8 cellular contexts compared by ENCODE assay signal in genomic region chr11:62752994-62753735, GRCh38. TPM values are rescaled to one million over a fixed set of nuclear protein-coding genes. Genes with fewer than 3 reads are reported as not detected.
DNase-seq lines count a peak whose midpoint lies in the region; ATAC-seq and TF ChIP-seq lines count a peak whose summit lies in the region.

No MANE protein-coding gene starts in this region.

- H3K9me3 Mint-ChIP-seq in progenitor cell of endocrine pancreas (ENCODE audit: low read depth): no peaks in the 10 kb centered on the region

- H3K36me3 ChIP-seq in Peyer's patch: peaks cover 0 to 18% (median 0%) of the 10 kb centered on the region in 3 donors

- H3K4me3 ChIP-seq in Peyer's patch: peak overlapping the region; percentile 61 to 79 (median 67)

- ATAC-seq in GM18498 (IDR thresholded peaks at IDR 0.05; ENCODE audit: unreplicated experiment) (peak; percentile 2), esophagus mucosa (peak; percentile 1), HG02973 (IDR thresholded peaks at IDR 0.05; ENCODE audit: unreplicated experiment) (no peak)

- H3K27me3 Mint-ChIP-seq in progenitor cell of endocrine pancreas: no peaks in the 10 kb centered on the region

- DNase-seq in Peyer's patch: no peak
- no peak for DNase-seq in progenitor cell of endocrine pancreas (ENCODE audit: low spot score, unreplicated experiment)
- no peak for DNase-seq in globus pallidus (ENCODE audit: low spot score)
- DNase-seq in activated CD4-positive, CD25-positive, alpha-beta regulatory T cell (lab: John Stamatoyannopoulos, UW): no peak
- no peak for DNase-seq in NCI-H2196 (lab: John Stamatoyannopoulos, UW; ENCODE audit: unreplicated experiment)

- peaks cover 0 to 23% (median 4%) of the 10 kb centered on the region in 4 donors for H3K4me1 ChIP-seq in Peyer's patch

- H3K4me3 Mint-ChIP-seq in progenitor cell of endocrine pancreas (ENCODE audit: low read depth): peak overlapping the region; percentile 100

- no peak for TF ChIP-seq CTCF in Peyer's patch (IDR thresholded peaks at IDR 0.05)
- no peak for TF ChIP-seq CTCF in progenitor cell of endocrine pancreas (IDR thresholded peaks at IDR 0.05; ENCODE audit: unreplicated experiment)

- peak overlapping the region; percentile 96 for H3K27ac Mint-ChIP-seq in progenitor cell of endocrine pancreas

- H3K9me3 ChIP-seq in Peyer's patch: no peaks in the 10 kb centered on the region

- peak overlapping the region; percentile 87 to 94 (median 90) for H3K27ac ChIP-seq in Peyer's patch

- H3K4me1 Mint-ChIP-seq in progenitor cell of endocrine pancreas (ENCODE audit: low read depth): peaks cover 16% of the 10 kb centered on the region

- peaks cover 8% of the 10 kb centered on the region for H3K36me3 Mint-ChIP-seq in progenitor cell of endocrine pancreas (ENCODE audit: insufficient read depth)

- no peaks in the 10 kb centered on the region for H3K27me3 ChIP-seq in Peyer's patch

- no peak for TF ChIP-seq POLR2A in Peyer's patch (IDR thresholded peaks at IDR 0.05)

RNA-seq across cellular contexts. Expression of gene ZBTB3, which starts 0.8 kb away (rescaled TPM):
- total RNA-seq in Peyer's patch (10 to 100 TPM in 2 of 4 donors, 1 to 10 TPM in 2; 5.0 to 22.0 (median 9.2) TPM), esophagus mucosa (8.0 TPM), progenitor cell of endocrine pancreas (13.4 and 17.3 TPM in 2 replicates)

RNA-seq across cellular contexts. Expression of gene POLR2G, which starts 8.2 kb away (rescaled TPM):
- total RNA-seq in Peyer's patch: 10 to 100 TPM; 12.4 to 33.8 (median 23.5) TPM
- 75.5 TPM for total RNA-seq in esophagus mucosa
- 93.8 and 101 TPM in 2 replicates for total RNA-seq in progenitor cell of endocrine pancreas

RNA-seq across cellular contexts. Expression of gene TAF6L, which starts 18.0 kb away (rescaled TPM):
- 10 to 100 TPM; 15.6 to 29.6 (median 17.8) TPM for total RNA-seq in Peyer's patch
- total RNA-seq in esophagus mucosa: 10.3 TPM
- 52.3 and 56.3 TPM in 2 replicates for total RNA-seq in progenitor cell of endocrine pancreas

RNA-seq across cellular contexts. Expression of gene TTC9C, which starts 24.9 kb away (rescaled TPM):
- total RNA-seq in Peyer's patch (10 to 100 TPM; 16.5 to 30.5 (median 22.9) TPM), esophagus mucosa (13.5 TPM), progenitor cell of endocrine pancreas (35.5 and 40.8 TPM in 2 replicates)

RNA-seq across cellular contexts. Expression of gene HNRNPUL2, which starts 25.9 kb away (rescaled TPM):
- total RNA-seq in Peyer's patch (10 to 100 TPM; 38.7 to 68.8 (median 50.3) TPM), esophagus mucosa (29.5 TPM), progenitor cell of endocrine pancreas (61.0 and 63.9 TPM in 2 replicates)
